In genomic region chr9:35653611-35654010, GRCh38 we compare ENCODE assay signal across 1 cellular context.
TF ChIP-seq lines count a peak whose summit lies in the region.

No MANE protein-coding gene starts in this region.

TF ChIP-seq in WTC11, 78 proteins besides CTCF, POLR2A, EP300 and RAD21 (continued from another document):
- TF ChIP-seq, protein P1, sequence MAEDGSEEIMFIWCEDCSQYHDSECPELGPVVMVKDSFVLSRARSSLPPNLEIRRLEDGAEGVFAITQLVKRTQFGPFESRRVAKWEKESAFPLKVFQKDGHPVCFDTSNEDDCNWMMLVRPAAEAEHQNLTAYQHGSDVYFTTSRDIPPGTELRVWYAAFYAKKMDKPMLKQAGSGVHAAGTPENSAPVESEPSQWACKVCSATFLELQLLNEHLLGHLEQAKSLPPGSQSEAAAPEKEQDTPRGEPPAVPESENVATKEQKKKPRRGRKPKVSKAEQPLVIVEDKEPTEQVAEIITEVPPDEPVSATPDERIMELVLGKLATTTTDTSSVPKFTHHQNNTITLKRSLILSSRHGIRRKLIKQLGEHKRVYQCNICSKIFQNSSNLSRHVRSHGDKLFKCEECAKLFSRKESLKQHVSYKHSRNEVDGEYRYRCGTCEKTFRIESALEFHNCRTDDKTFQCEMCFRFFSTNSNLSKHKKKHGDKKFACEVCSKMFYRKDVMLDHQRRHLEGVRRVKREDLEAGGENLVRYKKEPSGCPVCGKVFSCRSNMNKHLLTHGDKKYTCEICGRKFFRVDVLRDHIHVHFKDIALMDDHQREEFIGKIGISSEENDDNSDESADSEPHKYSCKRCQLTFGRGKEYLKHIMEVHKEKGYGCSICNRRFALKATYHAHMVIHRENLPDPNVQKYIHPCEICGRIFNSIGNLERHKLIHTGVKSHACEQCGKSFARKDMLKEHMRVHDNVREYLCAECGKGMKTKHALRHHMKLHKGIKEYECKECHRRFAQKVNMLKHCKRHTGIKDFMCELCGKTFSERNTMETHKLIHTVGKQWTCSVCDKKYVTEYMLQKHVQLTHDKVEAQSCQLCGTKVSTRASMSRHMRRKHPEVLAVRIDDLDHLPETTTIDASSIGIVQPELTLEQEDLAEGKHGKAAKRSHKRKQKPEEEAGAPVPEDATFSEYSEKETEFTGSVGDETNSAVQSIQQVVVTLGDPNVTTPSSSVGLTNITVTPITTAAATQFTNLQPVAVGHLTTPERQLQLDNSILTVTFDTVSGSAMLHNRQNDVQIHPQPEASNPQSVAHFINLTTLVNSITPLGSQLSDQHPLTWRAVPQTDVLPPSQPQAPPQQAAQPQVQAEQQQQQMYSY (CRISPR knock-in tag; IDR thresholded peaks at IDR 0.05) = no peak
- TF ChIP-seq TEAD1 (CRISPR knock-in tag; IDR thresholded peaks at IDR 0.05) = no peak
- TF ChIP-seq ZSCAN18 (CRISPR knock-in tag; IDR thresholded peaks at IDR 0.05) = no peak
- no peak for TF ChIP-seq ETV6 (CRISPR knock-in tag; IDR thresholded peaks at IDR 0.05)
- TF ChIP-seq, protein P2, sequence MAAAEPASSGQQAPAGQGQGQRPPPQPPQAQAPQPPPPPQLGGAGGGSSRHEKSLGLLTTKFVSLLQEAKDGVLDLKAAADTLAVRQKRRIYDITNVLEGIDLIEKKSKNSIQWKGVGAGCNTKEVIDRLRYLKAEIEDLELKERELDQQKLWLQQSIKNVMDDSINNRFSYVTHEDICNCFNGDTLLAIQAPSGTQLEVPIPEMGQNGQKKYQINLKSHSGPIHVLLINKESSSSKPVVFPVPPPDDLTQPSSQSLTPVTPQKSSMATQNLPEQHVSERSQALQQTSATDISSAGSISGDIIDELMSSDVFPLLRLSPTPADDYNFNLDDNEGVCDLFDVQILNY (CRISPR knock-in tag; IDR thresholded peaks at IDR 0.05) = no peak
- no peak for TF ChIP-seq JUN (CRISPR knock-in tag; IDR thresholded peaks at IDR 0.05)
- TF ChIP-seq, protein P3, sequence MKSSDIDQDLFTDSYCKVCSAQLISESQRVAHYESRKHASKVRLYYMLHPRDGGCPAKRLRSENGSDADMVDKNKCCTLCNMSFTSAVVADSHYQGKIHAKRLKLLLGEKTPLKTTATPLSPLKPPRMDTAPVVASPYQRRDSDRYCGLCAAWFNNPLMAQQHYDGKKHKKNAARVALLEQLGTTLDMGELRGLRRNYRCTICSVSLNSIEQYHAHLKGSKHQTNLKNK (CRISPR knock-in tag; IDR thresholded peaks at IDR 0.05) = no peak
- TF ChIP-seq ATF1 (CRISPR knock-in tag; IDR thresholded peaks at IDR 0.05) = no peak
- no peak for TF ChIP-seq RORB (CRISPR knock-in tag; IDR thresholded peaks at IDR 0.05)
TF ChIP-seq in WTC11: peak in this region for 0.
